14 cellular contexts compared by ENCODE assay signal in genomic region chr1:53376041-53376461, GRCh38. TPM values are rescaled to one million over a fixed set of nuclear protein-coding genes. Genes with fewer than 3 reads are reported as not detected.
DNase-seq lines count a peak whose midpoint lies in the region; ATAC-seq, FAIRE-seq and TF ChIP-seq lines count a peak whose summit lies in the region.
"Had no signal": no experiment of that assay in that cellular context is flagged by ENCODE, and none has a peak within 500 bp of the region (broad histone marks: within the 10 kb centered on the region; RNA-seq: fewer than 3 reads in every experiment).

No MANE protein-coding gene starts in this region.

- H3K36me3 Mint-ChIP-seq in activated naive CD8-positive, alpha-beta T cell treated with anti-CD3 and anti-CD28 coated beads, Interleukin-2, amount 10 ng/mL, durations not matched to agents 7 days and 5 days: no peaks in the 10 kb centered on the region
- H3K36me3 Mint-ChIP-seq in activated naive CD8-positive, alpha-beta T cell treated with anti-CD3 and anti-CD28 coated beads, Interleukin-2, amount 50 U/mL, for 24 hours (ENCODE audit: low read depth): no peaks in the 10 kb centered on the region
- H3K36me3 Mint-ChIP-seq in naive thymus-derived CD4-positive, alpha-beta T cell: no peaks in the 10 kb centered on the region

- TF ChIP-seq POLR2A in GM12892 (IDR thresholded peaks at IDR 0.05; ENCODE audit: low read depth, low read length): no peak

- no peaks in the 10 kb centered on the region for H3K36me3 ChIP-seq in tibial artery
- no peaks in the 10 kb centered on the region for H3K36me3 ChIP-seq in naive thymus-derived CD4-positive, alpha-beta T cell (ENCODE audit: control insufficient read depth in 2 of 3, insufficient read depth in 3 of 3, low read length in 3 of 3)

- H3K4me1 Mint-ChIP-seq in activated naive CD8-positive, alpha-beta T cell treated with anti-CD3 and anti-CD28 coated beads, Interleukin-2, amount 10 ng/mL, durations not matched to agents 7 days and 5 days: no peaks in the 10 kb centered on the region
- H3K4me1 Mint-ChIP-seq in activated naive CD8-positive, alpha-beta T cell treated with anti-CD3 and anti-CD28 coated beads, Interleukin-2, amount 50 U/mL, for 24 hours: no peaks in the 10 kb centered on the region
- H3K4me1 Mint-ChIP-seq in naive thymus-derived CD4-positive, alpha-beta T cell: no peaks in the 10 kb centered on the region

- H3K27ac Mint-ChIP-seq in activated naive CD8-positive, alpha-beta T cell treated with anti-CD3 and anti-CD28 coated beads, Interleukin-2, amount 10 ng/mL, durations not matched to agents 7 days and 5 days: no peak overlapping the region
- H3K27ac Mint-ChIP-seq in activated naive CD8-positive, alpha-beta T cell treated with anti-CD3 and anti-CD28 coated beads, Interleukin-2, amount 50 U/mL, for 24 hours: no peak overlapping the region
- no peak overlapping the region for H3K27ac Mint-ChIP-seq in naive thymus-derived CD4-positive, alpha-beta T cell

- peaks cover 0 to 6% (median 0%) of the 10 kb centered on the region in 4 donors for H3K4me1 ChIP-seq in tibial artery
- no peaks in the 10 kb centered on the region for H3K4me1 ChIP-seq in naive thymus-derived CD4-positive, alpha-beta T cell (ENCODE audit: control insufficient read depth in 2 of 2, insufficient read depth in 2 of 2, low read length in 2 of 2)

- FAIRE-seq in GM12892 (lab: Jason Lieb, UNC): no peak
- FAIRE-seq: HTR-8/SVneo had no signal

- peaks cover 5% of the 10 kb centered on the region for H3K27me3 Mint-ChIP-seq in activated naive CD8-positive, alpha-beta T cell treated with anti-CD3 and anti-CD28 coated beads, Interleukin-2, amount 10 ng/mL, durations not matched to agents 7 days and 5 days
- peaks cover 3% of the 10 kb centered on the region for H3K27me3 Mint-ChIP-seq in activated naive CD8-positive, alpha-beta T cell treated with anti-CD3 and anti-CD28 coated beads, Interleukin-2, amount 50 U/mL, for 24 hours
- H3K27me3 Mint-ChIP-seq in naive thymus-derived CD4-positive, alpha-beta T cell: peaks cover 0 to 21% (median 0%) of the 10 kb centered on the region in 5 donors

- no peak overlapping the region for H3K4me3 ChIP-seq in tibial artery
- H3K4me3 ChIP-seq in naive thymus-derived CD4-positive, alpha-beta T cell (ENCODE audit: low read length): no peak overlapping the region

- H3K27ac ChIP-seq in tibial artery: no peak overlapping the region
- H3K27ac ChIP-seq in naive thymus-derived CD4-positive, alpha-beta T cell (ENCODE audit: low read depth, low read length): no peak overlapping the region

- intact Hi-C loops in tibial artery (cut with DNase I; ENCODE audit: low total_unique reads): no loop called here
- intact Hi-C loops in naive thymus-derived CD4-positive, alpha-beta T cell (cut with micrococcal nuclease): no loop called here

- peak; percentile 18 for DNase-seq in activated naive CD8-positive, alpha-beta T cell treated with anti-CD3 and anti-CD28 coated beads, Interleukin-2, amount 10 ng/mL, durations not matched to agents 7 days and 5 days
- no peak for DNase-seq in activated naive CD8-positive, alpha-beta T cell treated with anti-CD3 and anti-CD28 coated beads, Interleukin-2, amount 50 U/mL, for 24 hours
- DNase-seq in NCI-H69 (lab: John Stamatoyannopoulos, UW): peak; percentile 65
- peak; percentile 14 for DNase-seq in iPS-NIHi7 (ENCODE audit: extremely low spot score)
- DNase-seq in tibial artery: peak; percentile 11 to 50
- DNase-seq in superior temporal gyrus (ENCODE audit: extremely low spot score): no peak
- no peak for DNase-seq in naive thymus-derived CD4-positive, alpha-beta T cell
- no peak for DNase-seq in GM12892 (ENCODE audit: insufficient read length)
- DNase-seq: activated CD4-positive, alpha-beta T cell treated with anti-CD3 and anti-CD28 coated beads for 4 hours; activated naive CD4-positive, alpha-beta T cell; EL; NCI-H1105; SW 1271 had no signal

- no peak for ATAC-seq in activated naive CD8-positive, alpha-beta T cell treated with anti-CD3 and anti-CD28 coated beads, Interleukin-2, amount 10 ng/mL, durations not matched to agents 7 days and 5 days (ENCODE audit: low read depth)
- no peak for ATAC-seq in activated naive CD8-positive, alpha-beta T cell treated with anti-CD3 and anti-CD28 coated beads, Interleukin-2, amount 50 U/mL, for 24 hours
- ATAC-seq in naive thymus-derived CD4-positive, alpha-beta T cell: no peak

- peaks cover 0 to 16% of the 10 kb centered on the region in 2 donors for H3K27me3 ChIP-seq in tibial artery
- no peaks in the 10 kb centered on the region for H3K27me3 ChIP-seq in naive thymus-derived CD4-positive, alpha-beta T cell (ENCODE audit: control insufficient read depth in 2 of 2, insufficient read depth in 2 of 2, low read length in 2 of 2)

- H3K9me3 Mint-ChIP-seq in activated naive CD8-positive, alpha-beta T cell treated with anti-CD3 and anti-CD28 coated beads, Interleukin-2, amount 10 ng/mL, durations not matched to agents 7 days and 5 days: no peaks in the 10 kb centered on the region
- no peaks in the 10 kb centered on the region for H3K9me3 Mint-ChIP-seq in activated naive CD8-positive, alpha-beta T cell treated with anti-CD3 and anti-CD28 coated beads, Interleukin-2, amount 50 U/mL, for 24 hours
- no peaks in the 10 kb centered on the region for H3K9me3 Mint-ChIP-seq in naive thymus-derived CD4-positive, alpha-beta T cell

- no peaks in the 10 kb centered on the region for H3K9me3 ChIP-seq in tibial artery
- H3K9me3 ChIP-seq in naive thymus-derived CD4-positive, alpha-beta T cell (ENCODE audit: control insufficient read depth in 2 of 3, low read length in 3 of 3): no peaks in the 10 kb centered on the region

- CTCF ChIA-PET in naive thymus-derived CD4-positive, alpha-beta T cell (lab: Charles Lee): no interaction called here

- TF ChIP-seq CTCF in tibial artery (IDR thresholded peaks at IDR 0.05): no peak

- no peak overlapping the region for H3K4me3 Mint-ChIP-seq in activated naive CD8-positive, alpha-beta T cell treated with anti-CD3 and anti-CD28 coated beads, Interleukin-2, amount 10 ng/mL, durations not matched to agents 7 days and 5 days
- H3K4me3 Mint-ChIP-seq in activated naive CD8-positive, alpha-beta T cell treated with anti-CD3 and anti-CD28 coated beads, Interleukin-2, amount 50 U/mL, for 24 hours: no peak overlapping the region
- H3K4me3 Mint-ChIP-seq in naive thymus-derived CD4-positive, alpha-beta T cell: no peak overlapping the region

- POLR2A ChIA-PET in activated naive CD8-positive, alpha-beta T cell treated with anti-CD3 and anti-CD28 coated beads, Interleukin-2, amount 10 ng/mL, durations not matched to agents 7 days and 5 days (lab: Charles Lee): no interaction called here
- POLR2A ChIA-PET in naive thymus-derived CD4-positive, alpha-beta T cell (lab: Charles Lee): interaction anchor here (0.7 kb wide), 1 partner anchor 18 kb away, joined by 3 read pairs; no protein-coding TSS in a partner anchor

RNA-seq across cellular contexts. Expression of gene LRP8, which starts 48.2 kb away (rescaled TPM):
- 10 to 100 TPM; 45.0 to 54.3 TPM for total RNA-seq in activated naive CD8-positive, alpha-beta T cell treated with anti-CD3 and anti-CD28 coated beads, Interleukin-2, amount 10 ng/mL, durations not matched to agents 7 days and 5 days
- 10 to 100 TPM in 2 of 5 experiments, 1 to 10 TPM in 3; 4.3 to 45.8 (median 9.9) TPM for total RNA-seq in naive thymus-derived CD4-positive, alpha-beta T cell
- polyA plus RNA-seq in naive thymus-derived CD4-positive, alpha-beta T cell: under 1 TPM; 0.64 to 0.92 TPM
- polyA plus RNA-seq in GM12892 (2012; ENCODE audit: missing spikeins): 16.3 TPM

Comparison
In these comparisons a context has a peak if more than half of its experiments do, and no peak if none do; other contexts are left out.
1. DNase-seq: peak in activated naive CD8-positive, alpha-beta T cell treated with anti-CD3 and anti-CD28 coated beads, Interleukin-2, amount 10 ng/mL, durations not matched to agents 7 days and 5 days (single experiment), NCI-H69 (single experiment), iPS-NIHi7 (single experiment) and tibial artery (2 of 2); none in activated naive CD8-positive, alpha-beta T cell treated with anti-CD3 and anti-CD28 coated beads, Interleukin-2, amount 50 U/mL, for 24 hours (single experiment), superior temporal gyrus (single experiment), naive thymus-derived CD4-positive, alpha-beta T cell (0 of 9) and GM12892 (single experiment).